In genomic region chr5:20608567-20608966, GRCh38 we compare ENCODE assay signal across 29 cellular contexts.
"Had no signal": no experiment of that assay in that cellular context is flagged by ENCODE, and none has a peak within 500 bp of the region (broad histone marks: within the 10 kb centered on the region; RNA-seq: fewer than 3 reads in every experiment).

No MANE protein-coding gene starts in this region.

- ATAC-seq: naive thymus-derived CD4-positive, alpha-beta T cell; natural killer cell; pancreas; right cardiac atrium; right lobe of liver; stimulated activated memory B cell treated with anti-CD40 and anti-IgM and Interleukin-4, amounts not matched to agents 10 μg/mL and 1 μg/mL and 100 μg/mL, for 72 hours; stimulated activated naive CD8-positive, alpha-beta T cell treated with anti-CD3 and anti-CD28 coated beads, Interleukin-15, amount 100 ng/mL, for 72 hours; stimulated activated naive CD8-positive, alpha-beta T cell treated with anti-CD3 and anti-CD28 coated beads, Interleukin-15, Interleukin-2, amounts not matched to agents 100 U/mL and 50 U/mL, for 24 hours; upper lobe of right lung had no signal

- DNase-seq: naive thymus-derived CD4-positive, alpha-beta T cell; natural killer cell; nucleus accumbens; pancreas; right cardiac atrium; right lobe of liver; spleen; stimulated activated CD4-positive, alpha-beta T cell treated with anti-CD3 and anti-CD28 coated beads, Interleukin-12 subunit alpha, Interleukin-12 subunit beta, amount 100 ng/mL, for 4 hours; stimulated activated CD4-positive, alpha-beta T cell treated with anti-CD3 and anti-CD28 coated beads, Interleukin-1b, Interleukin-23, amount 100 ng/mL, for 48 hours; stimulated activated CD4-positive, alpha-beta T cell treated with anti-CD3 and anti-CD28 coated beads, Interleukin-4, amount 100 ng/mL, for 1 hour; stimulated activated CD4-positive, alpha-beta T cell treated with anti-CD3 and anti-CD28 coated beads, Interleukin-4, amount 100 ng/mL, for 4 hours; stimulated activated CD8-positive, alpha-beta memory T cell treated with anti-CD3 and anti-CD28 coated beads, Interleukin-4, amount 100 ng/mL, for 48 hours; stimulated activated naive CD4-positive, alpha-beta T cell; stimulated activated naive CD8-positive, alpha-beta T cell treated with anti-CD3 and anti-CD28 coated beads, Interleukin-15, amount 100 ng/mL, for 72 hours; stimulated activated naive CD8-positive, alpha-beta T cell treated with anti-CD3 and anti-CD28 coated beads, Interleukin-15, Interleukin-2, amounts not matched to agents 100 U/mL and 50 U/mL, for 24 hours; substantia nigra; testis; tibial artery; transverse colon; upper lobe of right lung; uterus had no signal

- H3K36me3 Mint-ChIP-seq: naive thymus-derived CD4-positive, alpha-beta T cell; stimulated activated memory B cell treated with anti-CD40 and anti-IgM and Interleukin-4, amounts not matched to agents 10 μg/mL and 1 μg/mL and 100 μg/mL, for 72 hours; type B pancreatic cell had no signal

- H3K4me1 Mint-ChIP-seq: naive thymus-derived CD4-positive, alpha-beta T cell; natural killer cell; stimulated activated memory B cell treated with anti-CD40 and anti-IgM and Interleukin-4, amounts not matched to agents 10 μg/mL and 1 μg/mL and 100 μg/mL, for 72 hours; stimulated activated naive CD8-positive, alpha-beta T cell treated with anti-CD3 and anti-CD28 coated beads, Interleukin-15, amount 100 ng/mL, for 72 hours had no signal

- H3K36me3 ChIP-seq: neutrophil, pancreas, prostate gland, right lobe of liver, spleen, suprapubic skin, tibial artery, transverse colon, upper lobe of right lung, uterus had no signal

- H3K4me3 ChIP-seq: pancreas, prostate gland, right lobe of liver, skin epidermis, smooth muscle cell, spleen, suprapubic skin, testis, tibial artery, transverse colon, upper lobe of right lung, uterus had no signal

- H3K4me2 ChIP-seq: smooth muscle cell had no signal

- H3K27me3 ChIP-seq: neutrophil, pancreas, right lobe of liver, spleen, suprapubic skin, testis, tibial artery, transverse colon, upper lobe of right lung, uterus had no signal

- H3K4me1 ChIP-seq: pancreas, prostate gland, right lobe of liver, spleen, suprapubic skin, testis, tibial artery, transverse colon, upper lobe of right lung, uterus had no signal

- H3K4me3 Mint-ChIP-seq: naive thymus-derived CD4-positive, alpha-beta T cell; natural killer cell; nephron; stimulated activated memory B cell treated with anti-CD40 and anti-IgM and Interleukin-4, amounts not matched to agents 10 μg/mL and 1 μg/mL and 100 μg/mL, for 72 hours; stimulated activated naive CD8-positive, alpha-beta T cell treated with anti-CD3 and anti-CD28 coated beads, Interleukin-15, amount 100 ng/mL, for 72 hours; type B pancreatic cell had no signal

- H3K27me3 Mint-ChIP-seq: naive thymus-derived CD4-positive, alpha-beta T cell; stimulated activated memory B cell treated with anti-CD40 and anti-IgM and Interleukin-4, amounts not matched to agents 10 μg/mL and 1 μg/mL and 100 μg/mL, for 72 hours; stimulated activated naive CD8-positive, alpha-beta T cell treated with anti-CD3 and anti-CD28 coated beads, Interleukin-15, amount 100 ng/mL, for 72 hours had no signal

- H3K9me3 ChIP-seq: neutrophil, pancreas, prostate gland, right lobe of liver, suprapubic skin, testis, tibial artery, transverse colon, upper lobe of right lung, uterus had no signal

- H3K9me3 Mint-ChIP-seq: nephron; stimulated activated memory B cell treated with anti-CD40 and anti-IgM and Interleukin-4, amounts not matched to agents 10 μg/mL and 1 μg/mL and 100 μg/mL, for 72 hours had no signal

- H3K27ac ChIP-seq: neutrophil, pancreas, prostate gland, right lobe of liver, skin epidermis, spleen, suprapubic skin, testis, tibial artery, transverse colon, upper lobe of right lung, uterus had no signal

- H3K27ac Mint-ChIP-seq: naive thymus-derived CD4-positive, alpha-beta T cell; natural killer cell; nephron; stimulated activated memory B cell treated with anti-CD40 and anti-IgM and Interleukin-4, amounts not matched to agents 10 μg/mL and 1 μg/mL and 100 μg/mL, for 72 hours; stimulated activated naive CD8-positive, alpha-beta T cell treated with anti-CD3 and anti-CD28 coated beads, Interleukin-15, amount 100 ng/mL, for 72 hours; type B pancreatic cell had no signal
